In genomic region chr9:121885345-121885901, GRCh38 we compare ENCODE assay signal across 18 cellular contexts.
DNase-seq lines count a peak whose midpoint lies in the region; ATAC-seq and TF ChIP-seq lines count a peak whose summit lies in the region.
"Had no signal": no experiment of that assay in that cellular context is flagged by ENCODE, and none has a peak within 500 bp of the region (broad histone marks: within the 10 kb centered on the region; RNA-seq: fewer than 3 reads in every experiment).

No MANE protein-coding gene starts in this region.

- H3K9me3 Mint-ChIP-seq in HFFc6 (no peaks in the 10 kb centered on the region), nephron progenitor cell (no peaks in the 10 kb centered on the region)
- H3K9me3 Mint-ChIP-seq: CD4-positive, CD25-positive, alpha-beta regulatory T cell; WTC11 had no signal

- DNase-seq in HFFc6 = peak; percentile 28
- peak; percentile 37 to 60 for DNase-seq in SJCRH30
- DNase-seq in fibroblast of gingiva (ENCODE audit: low read depth) = peak; percentile 47
- peak; percentile 45 for DNase-seq in skeletal muscle cell (ENCODE audit: low read depth)
- no peak for DNase-seq in nephron progenitor cell
- no peak for DNase-seq in GM19238 (ENCODE audit: insufficient read length, low spot score)
- DNase-seq: activated CD8-positive, alpha-beta memory T cell treated with anti-CD3 and anti-CD28 coated beads, Interleukin-2, amount 10 ng/mL, durations not matched to agents 7 days and 5 days; CD4-positive, CD25-positive, alpha-beta regulatory T cell; dermis blood vessel endothelial cell; kidney; NCI-H2107; NCI-H774; stimulated activated CD4-positive, alpha-beta T cell treated with anti-CD3 and anti-CD28 coated beads, Interleukin-4, amount 100 ng/mL, for 24 hours; tibial artery had no signal

- H3K36me3 Mint-ChIP-seq in HFFc6 (ENCODE audit: low read depth) (no peaks in the 10 kb centered on the region), nephron progenitor cell (ENCODE audit: low read depth) (no peaks in the 10 kb centered on the region)
- H3K36me3 Mint-ChIP-seq: activated CD8-positive, alpha-beta memory T cell treated with anti-CD3 and anti-CD28 coated beads, Interleukin-2, amount 10 ng/mL, durations not matched to agents 7 days and 5 days; CD4-positive, CD25-positive, alpha-beta regulatory T cell; WTC11 had no signal

- no peaks in the 10 kb centered on the region for H3K36me3 ChIP-seq in SJCRH30
- H3K36me3 ChIP-seq: neutrophil, tibial artery had no signal

- H3K9me3 ChIP-seq in SJCRH30 (replicated peaks) = no peaks in the 10 kb centered on the region
- H3K9me3 ChIP-seq: neutrophil, tibial artery had no signal

- ATAC-seq in HG02588 (IDR thresholded peaks at IDR 0.05; ENCODE audit: unreplicated experiment) = no peak
- ATAC-seq: activated CD8-positive, alpha-beta memory T cell treated with anti-CD3 and anti-CD28 coated beads, Interleukin-2, amount 10 ng/mL, durations not matched to agents 7 days and 5 days; esophagus mucosa; WTC11 had no signal

- H3K4me1 ChIP-seq in SJCRH30 = peaks cover 42% of the 10 kb centered on the region
- H3K4me1 ChIP-seq: tibial artery had no signal

- H3K27me3 Mint-ChIP-seq in HFFc6 (ENCODE audit: insufficient read depth) = peaks cover 2% of the 10 kb centered on the region; the same call in 1 of the 2 replicates
- peaks cover 21% of the 10 kb centered on the region for H3K27me3 Mint-ChIP-seq in nephron progenitor cell (ENCODE audit: low read depth, poor library complexity)
- H3K27me3 Mint-ChIP-seq: activated CD8-positive, alpha-beta memory T cell treated with anti-CD3 and anti-CD28 coated beads, Interleukin-2, amount 10 ng/mL, durations not matched to agents 7 days and 5 days; CD4-positive, CD25-positive, alpha-beta regulatory T cell had no signal

- no peak overlapping the region for H3K27ac ChIP-seq in SJCRH30
- H3K27ac ChIP-seq: neutrophil, tibial artery had no signal

- H3K4me1 Mint-ChIP-seq in HFFc6 (ENCODE audit: low read depth) (peaks cover 71% of the 10 kb centered on the region), nephron progenitor cell (peaks cover 72% of the 10 kb centered on the region)

- TF ChIP-seq CTCF in HFFc6 (IDR thresholded peaks at IDR 0.05) = no peak
- TF ChIP-seq CTCF in nephron progenitor cell (IDR thresholded peaks at IDR 0.05) = no peak

- peak overlapping the region; percentile 24; the same call in 1 of the 2 replicates for H3K27ac Mint-ChIP-seq in HFFc6
- H3K27ac Mint-ChIP-seq in nephron progenitor cell = no peak overlapping the region
- H3K27ac Mint-ChIP-seq: activated CD8-positive, alpha-beta memory T cell treated with anti-CD3 and anti-CD28 coated beads, Interleukin-2, amount 10 ng/mL, durations not matched to agents 7 days and 5 days; CD4-positive, CD25-positive, alpha-beta regulatory T cell; WTC11 had no signal

- H3K4me3 ChIP-seq in SJCRH30 (no peak overlapping the region), skeletal muscle cell (ENCODE audit: low read depth, low read length) (no peak overlapping the region)
- H3K4me3 ChIP-seq: tibial artery had no signal

- no peaks in the 10 kb centered on the region for H3K27me3 ChIP-seq in SJCRH30
- H3K27me3 ChIP-seq: neutrophil, tibial artery had no signal

- H3K4me3 Mint-ChIP-seq in HFFc6 (peak overlapping the region; percentile 13; the same call in 1 of the 2 replicates), nephron progenitor cell (no peak overlapping the region)
- H3K4me3 Mint-ChIP-seq: activated CD8-positive, alpha-beta memory T cell treated with anti-CD3 and anti-CD28 coated beads, Interleukin-2, amount 10 ng/mL, durations not matched to agents 7 days and 5 days; CD4-positive, CD25-positive, alpha-beta regulatory T cell; WTC11 had no signal

Comparison
In these comparisons a context has a peak if more than half of its experiments do, and no peak if none do; other contexts are left out.
1. DNase-seq: peak in HFFc6 (single experiment), SJCRH30 (2 of 2), fibroblast of gingiva (single experiment) and skeletal muscle cell (single experiment); none in nephron progenitor cell (single experiment) and GM19238 (single experiment).